ENCODE assay signal across 1 cellular context in the genomic region with DNA sequence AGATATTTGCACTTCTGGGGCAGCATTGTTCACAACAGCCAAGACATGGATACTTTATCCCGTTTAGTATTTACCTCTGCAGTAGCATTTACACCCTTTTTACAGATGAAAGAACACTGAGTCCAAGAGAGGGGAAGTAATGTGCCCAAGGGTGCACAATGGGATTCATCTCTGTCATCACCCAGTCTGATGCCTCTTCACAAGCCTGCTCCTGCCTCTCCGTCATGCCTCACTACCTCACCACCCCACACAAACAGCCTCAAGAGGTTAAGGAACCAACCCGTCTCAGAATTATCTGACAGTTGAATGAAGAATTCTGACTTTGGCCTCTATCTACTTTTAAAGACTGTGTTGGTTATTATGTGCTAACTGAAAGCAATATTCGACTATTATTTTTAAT.
TF ChIP-seq lines count a peak whose summit lies in the region.

No MANE protein-coding gene starts in this region.

TF ChIP-seq in GM12878, 131 proteins besides CTCF, POLR2A, EP300 and RAD21:
- TF ChIP-seq RB1 (IDR thresholded peaks at IDR 0.05; ENCODE audit: borderline replicate concordance) (no peak), MXI1 (IDR thresholded peaks at IDR 0.05; ENCODE audit: low read depth, low read length) (no peak), SMARCA5 (IDR thresholded peaks at IDR 0.05) (no peak), ASH2L (IDR thresholded peaks at IDR 0.05; ENCODE audit: borderline replicate concordance, low read depth) (no peak), NFYA (IDR thresholded peaks at IDR 0.05; ENCODE audit: borderline replicate concordance, low read depth, low read length) (no peak), IKZF1 (conservative IDR thresholded peaks at IDR 0.05) (no peak)
